ENCODE assay signal across 1 cellular context in the genomic region with DNA sequence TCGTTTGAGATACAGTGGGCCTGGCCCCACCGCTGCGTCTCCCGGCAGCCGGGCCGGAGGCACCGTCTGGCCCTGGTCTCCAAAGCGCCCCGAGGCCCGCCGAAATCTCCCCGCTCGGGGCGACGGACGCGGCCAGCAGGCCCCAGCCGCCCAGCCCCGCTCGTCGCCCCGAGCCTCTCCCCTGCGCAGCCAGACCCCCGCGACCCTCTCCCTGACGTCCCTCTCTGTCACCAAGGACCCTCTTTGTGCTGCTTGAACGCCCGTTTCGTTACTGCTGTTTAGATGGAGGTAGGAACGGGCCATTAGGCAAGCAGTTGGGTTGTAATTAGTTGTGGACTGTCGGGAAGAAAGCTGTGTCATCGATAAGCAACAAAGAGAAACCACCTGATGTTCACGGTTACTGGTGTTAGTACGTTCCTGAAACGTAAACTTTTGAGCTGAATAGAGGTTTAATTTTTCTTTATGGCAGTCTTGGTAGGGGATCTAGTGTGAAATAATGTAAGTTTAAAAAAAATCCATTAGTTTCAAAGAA.
TF ChIP-seq lines count a peak whose summit lies in the region.

No MANE protein-coding gene starts in this region.

TF ChIP-seq in HepG2, 621 proteins besides CTCF, POLR2A, EP300 and RAD21 (continued from another document):
- TF ChIP-seq ZNF562 (CRISPR knock-in tag; IDR thresholded peaks at IDR 0.05; ENCODE audit: borderline replicate concordance) (no peak), HNRNPLL (IDR thresholded peaks at IDR 0.05; ENCODE audit: low read depth, low read length, poor library complexity, severe bottlenecking) (no peak), ZNF235 (CRISPR knock-in tag; IDR thresholded peaks at IDR 0.05; ENCODE audit: borderline replicate concordance) (0 out of 2 replicates have a peak, but pooled peaks have one; percentile 36), ZNF329 (CRISPR knock-in tag; IDR thresholded peaks at IDR 0.05; ENCODE audit: low read depth) (0 out of 2 replicates have a peak, but pooled peaks have one; percentile 9), PHF8 (CRISPR knock-in tag; IDR thresholded peaks at IDR 0.05) (0 out of 2 replicates have a peak, but pooled peaks have one; percentile 0), ZSCAN12 (CRISPR knock-in tag; IDR thresholded peaks at IDR 0.05) (0 out of 2 replicates have a peak, but pooled peaks have one; percentile 12), ZC3H4 (CRISPR knock-in tag; IDR thresholded peaks at IDR 0.05; ENCODE audit: borderline replicate concordance) (peak; percentile 85; the same call in 1 of the 2 replicates), ZNF891 (CRISPR knock-in tag; IDR thresholded peaks at IDR 0.05) (0 out of 2 replicates have a peak, but pooled peaks have one; percentile 0), SPEN (CRISPR knock-in tag; IDR thresholded peaks at IDR 0.05; ENCODE audit: low read depth) (0 out of 2 replicates have a peak, but pooled peaks have one; percentile 19), KLF6 (CRISPR knock-in tag; IDR thresholded peaks at IDR 0.05) (0 out of 2 replicates have a peak, but pooled peaks have one; percentile 2), ZNF7 (CRISPR knock-in tag; IDR thresholded peaks at IDR 0.05) (no peak), MAFK (conservative IDR thresholded peaks at IDR 0.05 in 1 of 2, IDR thresholded peaks at IDR 0.05 in 1 of 2; ENCODE audit: low read length in 2 of 2) (peak; percentile 56 to 60), ZEB1 (IDR thresholded peaks at IDR 0.05; ENCODE audit: insufficient replicate concordance, low read depth) (peak; percentile 19), KAT7 (CRISPR knock-in tag; IDR thresholded peaks at IDR 0.05; ENCODE audit: borderline replicate concordance) (peak; percentile 94; the same call in 1 of the 2 replicates), ZBTB42 (CRISPR knock-in tag; IDR thresholded peaks at IDR 0.05) (0 out of 2 replicates have a peak, but pooled peaks have one; percentile 11), TCF12 (IDR thresholded peaks at IDR 0.05) (no peak), TCF12 (CRISPR knock-in tag; IDR thresholded peaks at IDR 0.05) (peak; percentile 80; the same call in 1 of the 2 replicates), ZNF33A (CRISPR knock-in tag; IDR thresholded peaks at IDR 0.05; ENCODE audit: borderline replicate concordance) (0 out of 2 replicates have a peak, but pooled peaks have one; percentile 20), ZNF816 (CRISPR knock-in tag; IDR thresholded peaks at IDR 0.05; ENCODE audit: borderline replicate concordance) (no peak; the same call in 1 of the 2 replicates), HNRNPK (IDR thresholded peaks at IDR 0.05; ENCODE audit: low read depth, low read length, poor library complexity, severe bottlenecking) (peak; percentile 57), NCOA1 (CRISPR knock-in tag; IDR thresholded peaks at IDR 0.05) (peak; percentile 8; the same call in 1 of the 2 replicates), GLI4 (CRISPR knock-in tag; IDR thresholded peaks at IDR 0.05; ENCODE audit: borderline replicate concordance) (peak; percentile 12; the same call in 1 of the 2 replicates), ZSCAN25 (CRISPR knock-in tag; IDR thresholded peaks at IDR 0.05) (peak; percentile 88), AGO2 (optimal IDR thresholded peaks at IDR 0.05; ENCODE audit: low read depth, low read length) (peak; percentile 71), SMYD3 (CRISPR knock-in tag; IDR thresholded peaks at IDR 0.05) (0 out of 2 replicates have a peak, but pooled peaks have one; percentile 4), RBAK (CRISPR knock-in tag; IDR thresholded peaks at IDR 0.05) (no peak), RELA (CRISPR knock-in tag; IDR thresholded peaks at IDR 0.05) (0 out of 2 replicates have a peak, but pooled peaks have one; percentile 28), KDM5A (IDR thresholded peaks at IDR 0.05; ENCODE audit: borderline replicate concordance, low read length) (peak; percentile 38; the same call in 1 of the 2 replicates), ZFY (CRISPR knock-in tag; IDR thresholded peaks at IDR 0.05) (peak; percentile 82), CEBPG (CRISPR knock-in tag; IDR thresholded peaks at IDR 0.05) (peak; percentile 20; the same call in 1 of the 2 replicates)
- TF ChIP-seq, protein P1, sequence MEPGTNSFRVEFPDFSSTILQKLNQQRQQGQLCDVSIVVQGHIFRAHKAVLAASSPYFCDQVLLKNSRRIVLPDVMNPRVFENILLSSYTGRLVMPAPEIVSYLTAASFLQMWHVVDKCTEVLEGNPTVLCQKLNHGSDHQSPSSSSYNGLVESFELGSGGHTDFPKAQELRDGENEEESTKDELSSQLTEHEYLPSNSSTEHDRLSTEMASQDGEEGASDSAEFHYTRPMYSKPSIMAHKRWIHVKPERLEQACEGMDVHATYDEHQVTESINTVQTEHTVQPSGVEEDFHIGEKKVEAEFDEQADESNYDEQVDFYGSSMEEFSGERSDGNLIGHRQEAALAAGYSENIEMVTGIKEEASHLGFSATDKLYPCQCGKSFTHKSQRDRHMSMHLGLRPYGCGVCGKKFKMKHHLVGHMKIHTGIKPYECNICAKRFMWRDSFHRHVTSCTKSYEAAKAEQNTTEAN (CRISPR knock-in tag; conservative IDR thresholded peaks at IDR 0.05): 0 out of 2 replicates have a peak, but pooled peaks have one; percentile 10
- TF ChIP-seq, protein P2, sequence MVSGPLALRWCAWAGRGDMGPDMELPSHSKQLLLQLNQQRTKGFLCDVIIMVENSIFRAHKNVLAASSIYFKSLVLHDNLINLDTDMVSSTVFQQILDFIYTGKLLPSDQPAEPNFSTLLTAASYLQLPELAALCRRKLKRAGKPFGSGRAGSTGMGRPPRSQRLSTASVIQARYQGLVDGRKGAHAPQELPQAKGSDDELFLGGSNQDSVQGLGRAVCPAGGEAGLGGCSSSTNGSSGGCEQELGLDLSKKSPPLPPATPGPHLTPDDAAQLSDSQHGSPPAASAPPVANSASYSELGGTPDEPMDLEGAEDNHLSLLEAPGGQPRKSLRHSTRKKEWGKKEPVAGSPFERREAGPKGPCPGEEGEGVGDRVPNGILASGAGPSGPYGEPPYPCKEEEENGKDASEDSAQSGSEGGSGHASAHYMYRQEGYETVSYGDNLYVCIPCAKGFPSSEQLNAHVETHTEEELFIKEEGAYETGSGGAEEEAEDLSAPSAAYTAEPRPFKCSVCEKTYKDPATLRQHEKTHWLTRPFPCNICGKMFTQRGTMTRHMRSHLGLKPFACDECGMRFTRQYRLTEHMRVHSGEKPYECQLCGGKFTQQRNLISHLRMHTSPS (CRISPR knock-in tag; IDR thresholded peaks at IDR 0.05; ENCODE audit: low read depth): no peak
- TF ChIP-seq, protein P3, sequence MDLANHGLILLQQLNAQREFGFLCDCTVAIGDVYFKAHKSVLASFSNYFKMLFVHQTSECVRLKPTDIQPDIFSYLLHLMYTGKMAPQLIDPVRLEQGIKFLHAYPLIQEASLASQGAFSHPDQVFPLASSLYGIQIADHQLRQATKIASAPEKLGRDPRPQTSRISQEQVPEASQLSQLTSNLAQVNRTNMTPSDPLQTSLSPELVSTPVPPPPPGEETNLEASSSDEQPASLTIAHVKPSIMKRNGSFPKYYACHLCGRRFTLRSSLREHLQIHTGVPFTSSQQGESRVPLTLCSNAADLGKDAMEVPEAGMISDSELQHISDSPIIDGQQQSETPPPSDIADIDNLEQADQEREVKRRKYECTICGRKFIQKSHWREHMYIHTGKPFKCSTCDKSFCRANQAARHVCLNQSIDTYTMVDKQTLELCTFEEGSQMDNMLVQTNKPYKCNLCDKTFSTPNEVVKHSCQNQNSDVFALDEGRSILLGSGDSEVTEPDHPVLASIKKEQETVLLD (CRISPR knock-in tag; IDR thresholded peaks at IDR 0.05; ENCODE audit: low read depth): 0 out of 2 replicates have a peak, but pooled peaks have one; percentile 29
- TF ChIP-seq, protein P4, sequence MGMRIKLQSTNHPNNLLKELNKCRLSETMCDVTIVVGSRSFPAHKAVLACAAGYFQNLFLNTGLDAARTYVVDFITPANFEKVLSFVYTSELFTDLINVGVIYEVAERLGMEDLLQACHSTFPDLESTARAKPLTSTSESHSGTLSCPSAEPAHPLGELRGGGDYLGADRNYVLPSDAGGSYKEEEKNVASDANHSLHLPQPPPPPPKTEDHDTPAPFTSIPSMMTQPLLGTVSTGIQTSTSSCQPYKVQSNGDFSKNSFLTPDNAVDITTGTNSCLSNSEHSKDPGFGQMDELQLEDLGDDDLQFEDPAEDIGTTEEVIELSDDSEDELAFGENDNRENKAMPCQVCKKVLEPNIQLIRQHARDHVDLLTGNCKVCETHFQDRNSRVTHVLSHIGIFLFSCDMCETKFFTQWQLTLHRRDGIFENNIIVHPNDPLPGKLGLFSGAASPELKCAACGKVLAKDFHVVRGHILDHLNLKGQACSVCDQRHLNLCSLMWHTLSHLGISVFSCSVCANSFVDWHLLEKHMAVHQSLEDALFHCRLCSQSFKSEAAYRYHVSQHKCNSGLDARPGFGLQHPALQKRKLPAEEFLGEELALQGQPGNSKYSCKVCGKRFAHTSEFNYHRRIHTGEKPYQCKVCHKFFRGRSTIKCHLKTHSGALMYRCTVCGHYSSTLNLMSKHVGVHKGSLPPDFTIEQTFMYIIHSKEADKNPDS (CRISPR knock-in tag; IDR thresholded peaks at IDR 0.05): 0 out of 2 replicates have a peak, but pooled peaks have one; percentile 12
